ENCODE assay signal across 18 cellular contexts in the genomic region with DNA sequence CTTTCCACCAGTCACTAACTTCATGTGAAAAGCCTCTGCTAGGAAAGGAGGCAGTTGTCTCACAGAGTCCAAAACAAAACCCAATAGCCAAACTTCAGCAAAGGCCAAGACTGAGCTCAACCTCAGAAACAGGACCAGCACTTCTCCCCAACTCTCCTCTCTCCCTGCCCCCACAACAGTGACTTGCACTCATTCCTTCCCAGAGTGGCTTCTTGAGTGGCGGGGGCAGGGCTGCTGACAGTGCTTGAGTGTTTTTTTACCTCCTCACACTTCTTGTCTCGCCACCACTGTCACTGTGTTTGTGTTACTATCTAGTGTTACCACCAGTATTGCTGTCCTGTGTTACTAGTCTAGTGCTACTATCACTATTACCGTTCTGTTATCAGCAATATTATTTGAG.
"Had no signal": no experiment of that assay in that cellular context is flagged by ENCODE, and none has a peak within 500 bp of the region (broad histone marks: within the 10 kb centered on the region; RNA-seq: fewer than 3 reads in every experiment).

No MANE protein-coding gene starts in this region.

- H3K9me3 ChIP-seq: neutrophil, right atrium auricular region, sigmoid colon, thoracic aorta, uterus had no signal

- H3K27me3 ChIP-seq: foreskin keratinocyte, neutrophil, right atrium auricular region, sigmoid colon, uterus had no signal

- H3K36me3 ChIP-seq: neutrophil, right atrium auricular region, sigmoid colon, thoracic aorta, uterus had no signal

- DNase-seq: dermis blood vessel endothelial cell; foreskin keratinocyte; kidney; left cardiac atrium; left ventricle myocardium superior; naive thymus-derived CD4-positive, alpha-beta T cell; nephron progenitor cell; sigmoid colon; stimulated activated CD4-positive, alpha-beta T cell treated with anti-CD3 and anti-CD28 coated beads, Interleukin-2, amount 100 ng/mL, for 24 hours; stimulated activated CD4-positive, alpha-beta T cell treated with anti-CD3 and anti-CD28 coated beads, Interleukin-4, amount 100 ng/mL, for 4 hours; stimulated activated naive B cell treated with anti-CD40 and anti-IgM and Interleukin-4, amounts not matched to agents 10 μg/mL and 1 μg/mL and 100 μg/mL, for 72 hours; stimulated activated naive CD8-positive, alpha-beta T cell treated with anti-CD3 and anti-CD28 coated beads, Interleukin-15, amount 100 ng/mL, for 72 hours; uterus had no signal

- H3K27ac ChIP-seq: foreskin keratinocyte, neutrophil, right atrium auricular region, sigmoid colon, skin epidermis, thoracic aorta, uterus had no signal

- H3K4me3 ChIP-seq: lung, right atrium auricular region, sigmoid colon, skin epidermis, thoracic aorta, uterus had no signal

- H3K4me1 ChIP-seq: foreskin keratinocyte, uterus had no signal
